11 cellular contexts compared by ENCODE assay signal in the genomic region with DNA sequence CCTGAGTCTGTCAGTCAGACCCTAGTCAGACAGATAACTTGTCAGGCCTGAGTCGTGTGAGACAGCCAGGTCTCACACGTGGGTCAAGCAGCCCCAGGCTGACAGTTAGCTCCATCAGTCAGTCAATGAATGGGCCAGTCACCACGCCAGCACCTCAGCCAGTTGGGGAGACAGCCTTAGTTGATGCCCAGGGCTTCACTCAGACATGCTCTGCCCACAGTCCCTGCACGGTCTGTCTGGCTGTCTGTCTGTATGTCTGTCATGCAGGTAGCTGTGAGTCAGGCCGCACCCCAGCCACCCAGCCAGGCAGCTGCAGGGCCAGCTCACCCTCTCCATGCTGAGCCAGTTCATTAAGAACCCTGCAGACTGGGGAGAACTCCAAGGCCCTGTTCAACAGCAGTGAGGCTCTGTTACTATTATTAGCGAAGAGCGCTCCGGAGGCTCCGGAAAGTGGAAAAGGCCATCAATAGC.
"Had no signal": no experiment of that assay in that cellular context is flagged by ENCODE, and none has a peak within 500 bp of the region (broad histone marks: within the 10 kb centered on the region; RNA-seq: fewer than 3 reads in every experiment).

No MANE protein-coding gene starts in this region.

- H3K36me3 ChIP-seq: neutrophil, suprapubic skin had no signal

- DNase-seq: activated CD4-positive, alpha-beta memory T cell treated with anti-CD3 and anti-CD28 coated beads for 36 hours; activated T-cell treated with anti-CD3 and anti-CD28 coated beads, Interleukin-2, amount 50 U/mL, for 48 hours; cerebellar nuclear complex; effector memory CD8-positive, alpha-beta T cell; naive B cell; stimulated activated CD4-positive, alpha-beta T cell treated with anti-CD3 and anti-CD28 coated beads, Interleukin-12 subunit alpha, Interleukin-12 subunit beta, amount 100 ng/mL, for 4 hours; stimulated activated naive CD4-positive, alpha-beta T cell treated with Interleukin-2 at 50 U/mL for 16 hours; T1000 had no signal

- ATAC-seq: effector memory CD8-positive, alpha-beta T cell; sciatic nerve had no signal

- H3K4me3 ChIP-seq: suprapubic skin had no signal

- H3K27ac ChIP-seq: neutrophil, suprapubic skin had no signal

- H3K9me3 ChIP-seq: neutrophil, suprapubic skin had no signal

- H3K4me1 ChIP-seq: suprapubic skin had no signal

- H3K27me3 ChIP-seq: neutrophil had no signal
